ENCODE assay signal across 1 cellular context in the genomic region with DNA sequence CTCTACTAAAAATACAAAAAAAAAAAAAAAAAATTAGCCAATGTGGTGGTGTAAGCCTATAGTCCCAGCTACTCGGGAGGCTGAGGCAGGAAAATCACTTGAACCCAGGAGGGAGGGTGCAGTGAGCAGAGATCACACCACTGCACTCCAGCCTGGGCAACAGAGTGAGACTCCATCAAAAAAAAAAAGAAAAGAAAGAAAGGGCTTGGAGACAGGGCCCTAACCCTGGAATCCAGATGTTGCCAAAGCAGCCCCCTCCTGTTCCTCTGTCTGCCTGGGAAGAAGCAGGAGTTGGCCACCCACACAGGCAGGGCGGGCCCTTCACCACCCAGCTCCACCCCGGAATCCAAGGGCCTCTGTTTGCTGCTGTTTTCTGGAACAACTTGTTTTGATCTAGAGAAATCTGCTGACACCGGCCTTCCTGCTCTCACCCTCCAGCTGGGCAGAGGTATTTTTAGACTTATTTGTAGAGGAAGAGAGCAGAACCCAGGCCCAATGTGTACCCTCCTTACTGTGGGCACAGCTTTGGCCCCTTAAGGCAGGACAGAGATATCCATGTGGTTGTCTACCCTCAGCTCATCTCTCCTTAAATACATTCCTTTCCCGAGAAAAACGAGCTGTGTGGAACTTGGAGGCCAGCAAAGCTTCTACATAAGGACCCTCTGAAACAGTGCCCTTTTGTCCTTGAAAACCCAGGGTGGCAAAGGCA.
TF ChIP-seq lines count a peak whose summit lies in the region.

No MANE protein-coding gene starts in this region.

TF ChIP-seq in HepG2, 621 proteins besides CTCF, POLR2A, EP300 and RAD21 (continued from another document and continues in another):
- TF ChIP-seq HNF4G (IDR thresholded peaks at IDR 0.05; ENCODE audit: borderline replicate concordance, low read depth, low read length): no peak
- peak; percentile 41; the same call in 1 of the 2 replicates for TF ChIP-seq HNF4G (CRISPR knock-in tag; IDR thresholded peaks at IDR 0.05; ENCODE audit: borderline replicate concordance, low read depth)
- TF ChIP-seq THYN1 (CRISPR knock-in tag; IDR thresholded peaks at IDR 0.05; ENCODE audit: borderline replicate concordance, low read depth): no peak
- TF ChIP-seq TBP (CRISPR knock-in tag; IDR thresholded peaks at IDR 0.05): no peak
- no peak for TF ChIP-seq KDM4B (CRISPR knock-in tag; IDR thresholded peaks at IDR 0.05)
- TF ChIP-seq, protein P1, sequence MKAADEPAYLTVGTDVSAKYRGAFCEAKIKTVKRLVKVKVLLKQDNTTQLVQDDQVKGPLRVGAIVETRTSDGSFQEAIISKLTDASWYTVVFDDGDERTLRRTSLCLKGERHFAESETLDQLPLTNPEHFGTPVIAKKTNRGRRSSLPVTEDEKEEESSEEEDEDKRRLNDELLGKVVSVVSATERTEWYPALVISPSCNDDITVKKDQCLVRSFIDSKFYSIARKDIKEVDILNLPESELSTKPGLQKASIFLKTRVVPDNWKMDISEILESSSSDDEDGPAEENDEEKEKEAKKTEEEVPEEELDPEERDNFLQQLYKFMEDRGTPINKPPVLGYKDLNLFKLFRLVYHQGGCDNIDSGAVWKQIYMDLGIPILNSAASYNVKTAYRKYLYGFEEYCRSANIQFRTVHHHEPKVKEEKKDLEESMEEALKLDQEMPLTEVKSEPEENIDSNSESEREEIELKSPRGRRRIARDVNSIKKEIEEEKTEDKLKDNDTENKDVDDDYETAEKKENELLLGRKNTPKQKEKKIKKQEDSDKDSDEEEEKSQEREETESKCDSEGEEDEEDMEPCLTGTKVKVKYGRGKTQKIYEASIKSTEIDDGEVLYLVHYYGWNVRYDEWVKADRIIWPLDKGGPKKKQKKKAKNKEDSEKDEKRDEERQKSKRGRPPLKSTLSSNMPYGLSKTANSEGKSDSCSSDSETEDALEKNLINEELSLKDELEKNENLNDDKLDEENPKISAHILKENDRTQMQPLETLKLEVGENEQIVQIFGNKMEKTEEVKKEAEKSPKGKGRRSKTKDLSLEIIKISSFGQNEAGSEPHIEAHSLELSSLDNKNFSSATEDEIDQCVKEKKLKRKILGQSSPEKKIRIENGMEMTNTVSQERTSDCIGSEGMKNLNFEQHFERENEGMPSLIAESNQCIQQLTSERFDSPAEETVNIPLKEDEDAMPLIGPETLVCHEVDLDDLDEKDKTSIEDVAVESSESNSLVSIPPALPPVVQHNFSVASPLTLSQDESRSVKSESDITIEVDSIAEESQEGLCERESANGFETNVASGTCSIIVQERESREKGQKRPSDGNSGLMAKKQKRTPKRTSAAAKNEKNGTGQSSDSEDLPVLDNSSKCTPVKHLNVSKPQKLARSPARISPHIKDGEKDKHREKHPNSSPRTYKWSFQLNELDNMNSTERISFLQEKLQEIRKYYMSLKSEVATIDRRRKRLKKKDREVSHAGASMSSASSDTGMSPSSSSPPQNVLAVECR (CRISPR knock-in tag; IDR thresholded peaks at IDR 0.05; ENCODE audit: borderline replicate concordance): peak; percentile 19; the same call in 1 of the 2 replicates
- TF ChIP-seq, protein P2, sequence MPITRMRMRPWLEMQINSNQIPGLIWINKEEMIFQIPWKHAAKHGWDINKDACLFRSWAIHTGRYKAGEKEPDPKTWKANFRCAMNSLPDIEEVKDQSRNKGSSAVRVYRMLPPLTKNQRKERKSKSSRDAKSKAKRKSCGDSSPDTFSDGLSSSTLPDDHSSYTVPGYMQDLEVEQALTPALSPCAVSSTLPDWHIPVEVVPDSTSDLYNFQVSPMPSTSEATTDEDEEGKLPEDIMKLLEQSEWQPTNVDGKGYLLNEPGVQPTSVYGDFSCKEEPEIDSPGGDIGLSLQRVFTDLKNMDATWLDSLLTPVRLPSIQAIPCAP (CRISPR knock-in tag; IDR thresholded peaks at IDR 0.05; ENCODE audit: low read depth): no peak
- TF ChIP-seq, protein P3, sequence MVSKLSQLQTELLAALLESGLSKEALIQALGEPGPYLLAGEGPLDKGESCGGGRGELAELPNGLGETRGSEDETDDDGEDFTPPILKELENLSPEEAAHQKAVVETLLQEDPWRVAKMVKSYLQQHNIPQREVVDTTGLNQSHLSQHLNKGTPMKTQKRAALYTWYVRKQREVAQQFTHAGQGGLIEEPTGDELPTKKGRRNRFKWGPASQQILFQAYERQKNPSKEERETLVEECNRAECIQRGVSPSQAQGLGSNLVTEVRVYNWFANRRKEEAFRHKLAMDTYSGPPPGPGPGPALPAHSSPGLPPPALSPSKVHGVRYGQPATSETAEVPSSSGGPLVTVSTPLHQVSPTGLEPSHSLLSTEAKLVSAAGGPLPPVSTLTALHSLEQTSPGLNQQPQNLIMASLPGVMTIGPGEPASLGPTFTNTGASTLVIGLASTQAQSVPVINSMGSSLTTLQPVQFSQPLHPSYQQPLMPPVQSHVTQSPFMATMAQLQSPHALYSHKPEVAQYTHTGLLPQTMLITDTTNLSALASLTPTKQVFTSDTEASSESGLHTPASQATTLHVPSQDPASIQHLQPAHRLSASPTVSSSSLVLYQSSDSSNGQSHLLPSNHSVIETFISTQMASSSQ (IDR thresholded peaks at IDR 0.05; ENCODE audit: low read depth): no peak
- TF ChIP-seq, protein P3 (CRISPR knock-in tag; IDR thresholded peaks at IDR 0.05; ENCODE audit: borderline replicate concordance): no peak
- TF ChIP-seq, protein P4, sequence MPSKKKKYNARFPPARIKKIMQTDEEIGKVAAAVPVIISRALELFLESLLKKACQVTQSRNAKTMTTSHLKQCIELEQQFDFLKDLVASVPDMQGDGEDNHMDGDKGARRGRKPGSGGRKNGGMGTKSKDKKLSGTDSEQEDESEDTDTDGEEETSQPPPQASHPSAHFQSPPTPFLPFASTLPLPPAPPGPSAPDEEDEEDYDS (CRISPR knock-in tag; IDR thresholded peaks at IDR 0.05): peak; percentile 84
- TF ChIP-seq, protein P5, sequence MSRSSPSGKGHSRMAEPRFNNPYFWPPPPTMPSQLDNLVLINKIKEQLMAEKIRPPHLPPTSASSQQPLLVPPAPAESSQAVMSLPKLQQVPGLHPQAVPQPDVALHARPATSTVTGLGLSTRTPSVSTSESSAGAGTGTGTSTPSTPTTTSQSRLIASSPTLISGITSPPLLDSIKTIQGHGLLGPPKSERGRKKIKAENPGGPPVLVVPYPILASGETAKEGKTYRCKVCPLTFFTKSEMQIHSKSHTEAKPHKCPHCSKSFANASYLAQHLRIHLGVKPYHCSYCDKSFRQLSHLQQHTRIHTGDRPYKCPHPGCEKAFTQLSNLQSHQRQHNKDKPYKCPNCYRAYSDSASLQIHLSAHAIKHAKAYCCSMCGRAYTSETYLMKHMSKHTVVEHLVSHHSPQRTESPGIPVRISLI (CRISPR knock-in tag; IDR thresholded peaks at IDR 0.05; ENCODE audit: borderline replicate concordance): peak; percentile 23; the same call in 1 of the 2 replicates
- TF ChIP-seq FOSL1 (CRISPR knock-in tag; IDR thresholded peaks at IDR 0.05; ENCODE audit: borderline replicate concordance): no peak
- no peak for TF ChIP-seq ZNF549 (CRISPR knock-in tag; IDR thresholded peaks at IDR 0.05)
- TF ChIP-seq GATAD1 (CRISPR knock-in tag; IDR thresholded peaks at IDR 0.05): 0 out of 2 replicates have a peak, but pooled peaks have one; percentile 30
- TF ChIP-seq, protein P6, sequence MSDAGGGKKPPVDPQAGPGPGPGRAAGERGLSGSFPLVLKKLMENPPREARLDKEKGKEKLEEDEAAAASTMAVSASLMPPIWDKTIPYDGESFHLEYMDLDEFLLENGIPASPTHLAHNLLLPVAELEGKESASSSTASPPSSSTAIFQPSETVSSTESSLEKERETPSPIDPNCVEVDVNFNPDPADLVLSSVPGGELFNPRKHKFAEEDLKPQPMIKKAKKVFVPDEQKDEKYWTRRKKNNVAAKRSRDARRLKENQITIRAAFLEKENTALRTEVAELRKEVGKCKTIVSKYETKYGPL (CRISPR knock-in tag; IDR thresholded peaks at IDR 0.05): no peak
- no peak for TF ChIP-seq PRMT3 (CRISPR knock-in tag; IDR thresholded peaks at IDR 0.05; ENCODE audit: borderline replicate concordance, low read depth)
- peak; percentile 83 for TF ChIP-seq TEAD3 (CRISPR knock-in tag; optimal IDR thresholded peaks at IDR 0.05; ENCODE audit: borderline replicate concordance)
- TF ChIP-seq FOXC1 (CRISPR knock-in tag; IDR thresholded peaks at IDR 0.05; ENCODE audit: borderline replicate concordance): no peak; the same call in 1 of the 2 replicates
- TF ChIP-seq, protein P7, sequence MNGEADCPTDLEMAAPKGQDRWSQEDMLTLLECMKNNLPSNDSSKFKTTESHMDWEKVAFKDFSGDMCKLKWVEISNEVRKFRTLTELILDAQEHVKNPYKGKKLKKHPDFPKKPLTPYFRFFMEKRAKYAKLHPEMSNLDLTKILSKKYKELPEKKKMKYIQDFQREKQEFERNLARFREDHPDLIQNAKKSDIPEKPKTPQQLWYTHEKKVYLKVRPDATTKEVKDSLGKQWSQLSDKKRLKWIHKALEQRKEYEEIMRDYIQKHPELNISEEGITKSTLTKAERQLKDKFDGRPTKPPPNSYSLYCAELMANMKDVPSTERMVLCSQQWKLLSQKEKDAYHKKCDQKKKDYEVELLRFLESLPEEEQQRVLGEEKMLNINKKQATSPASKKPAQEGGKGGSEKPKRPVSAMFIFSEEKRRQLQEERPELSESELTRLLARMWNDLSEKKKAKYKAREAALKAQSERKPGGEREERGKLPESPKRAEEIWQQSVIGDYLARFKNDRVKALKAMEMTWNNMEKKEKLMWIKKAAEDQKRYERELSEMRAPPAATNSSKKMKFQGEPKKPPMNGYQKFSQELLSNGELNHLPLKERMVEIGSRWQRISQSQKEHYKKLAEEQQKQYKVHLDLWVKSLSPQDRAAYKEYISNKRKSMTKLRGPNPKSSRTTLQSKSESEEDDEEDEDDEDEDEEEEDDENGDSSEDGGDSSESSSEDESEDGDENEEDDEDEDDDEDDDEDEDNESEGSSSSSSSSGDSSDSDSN (CRISPR knock-in tag; IDR thresholded peaks at IDR 0.05): no peak
- TF ChIP-seq ZNF562 (CRISPR knock-in tag; IDR thresholded peaks at IDR 0.05; ENCODE audit: borderline replicate concordance): no peak
- no peak for TF ChIP-seq KDM5A (IDR thresholded peaks at IDR 0.05; ENCODE audit: borderline replicate concordance, low read length)
- TF ChIP-seq, protein P8, sequence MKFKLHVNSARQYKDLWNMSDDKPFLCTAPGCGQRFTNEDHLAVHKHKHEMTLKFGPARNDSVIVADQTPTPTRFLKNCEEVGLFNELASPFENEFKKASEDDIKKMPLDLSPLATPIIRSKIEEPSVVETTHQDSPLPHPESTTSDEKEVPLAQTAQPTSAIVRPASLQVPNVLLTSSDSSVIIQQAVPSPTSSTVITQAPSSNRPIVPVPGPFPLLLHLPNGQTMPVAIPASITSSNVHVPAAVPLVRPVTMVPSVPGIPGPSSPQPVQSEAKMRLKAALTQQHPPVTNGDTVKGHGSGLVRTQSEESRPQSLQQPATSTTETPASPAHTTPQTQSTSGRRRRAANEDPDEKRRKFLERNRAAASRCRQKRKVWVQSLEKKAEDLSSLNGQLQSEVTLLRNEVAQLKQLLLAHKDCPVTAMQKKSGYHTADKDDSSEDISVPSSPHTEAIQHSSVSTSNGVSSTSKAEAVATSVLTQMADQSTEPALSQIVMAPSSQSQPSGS (CRISPR knock-in tag; IDR thresholded peaks at IDR 0.05): no peak
- no peak for TF ChIP-seq ZNF3 (CRISPR knock-in tag; IDR thresholded peaks at IDR 0.05)
- no peak; the same call in 1 of the 2 replicates for TF ChIP-seq KAT7 (CRISPR knock-in tag; IDR thresholded peaks at IDR 0.05; ENCODE audit: borderline replicate concordance)
- TF ChIP-seq STAT5B (CRISPR knock-in tag; IDR thresholded peaks at IDR 0.05): no peak
- TF ChIP-seq ETV6 (CRISPR knock-in tag; conservative IDR thresholded peaks at IDR 0.05): no peak
- TF ChIP-seq, protein P9, sequence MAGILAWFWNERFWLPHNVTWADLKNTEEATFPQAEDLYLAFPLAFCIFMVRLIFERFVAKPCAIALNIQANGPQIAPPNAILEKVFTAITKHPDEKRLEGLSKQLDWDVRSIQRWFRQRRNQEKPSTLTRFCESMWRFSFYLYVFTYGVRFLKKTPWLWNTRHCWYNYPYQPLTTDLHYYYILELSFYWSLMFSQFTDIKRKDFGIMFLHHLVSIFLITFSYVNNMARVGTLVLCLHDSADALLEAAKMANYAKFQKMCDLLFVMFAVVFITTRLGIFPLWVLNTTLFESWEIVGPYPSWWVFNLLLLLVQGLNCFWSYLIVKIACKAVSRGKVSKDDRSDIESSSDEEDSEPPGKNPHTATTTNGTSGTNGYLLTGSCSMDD (CRISPR knock-in tag; IDR thresholded peaks at IDR 0.05): no peak
- TF ChIP-seq HNF4A (CRISPR knock-in tag; IDR thresholded peaks at IDR 0.05): peak; percentile 35
- no peak for TF ChIP-seq ZNF350 (CRISPR knock-in tag; IDR thresholded peaks at IDR 0.05; ENCODE audit: borderline replicate concordance, low read depth)
- TF ChIP-seq, protein P10, sequence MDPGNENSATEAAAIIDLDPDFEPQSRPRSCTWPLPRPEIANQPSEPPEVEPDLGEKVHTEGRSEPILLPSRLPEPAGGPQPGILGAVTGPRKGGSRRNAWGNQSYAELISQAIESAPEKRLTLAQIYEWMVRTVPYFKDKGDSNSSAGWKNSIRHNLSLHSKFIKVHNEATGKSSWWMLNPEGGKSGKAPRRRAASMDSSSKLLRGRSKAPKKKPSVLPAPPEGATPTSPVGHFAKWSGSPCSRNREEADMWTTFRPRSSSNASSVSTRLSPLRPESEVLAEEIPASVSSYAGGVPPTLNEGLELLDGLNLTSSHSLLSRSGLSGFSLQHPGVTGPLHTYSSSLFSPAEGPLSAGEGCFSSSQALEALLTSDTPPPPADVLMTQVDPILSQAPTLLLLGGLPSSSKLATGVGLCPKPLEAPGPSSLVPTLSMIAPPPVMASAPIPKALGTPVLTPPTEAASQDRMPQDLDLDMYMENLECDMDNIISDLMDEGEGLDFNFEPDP (CRISPR knock-in tag; conservative IDR thresholded peaks at IDR 0.05): no peak
